ENCODE assay signal across 13 cellular contexts in genomic region chrX:72201836-72202536, GRCh38. TPM values are rescaled to one million over a fixed set of nuclear protein-coding genes. Genes with fewer than 3 reads are reported as not detected.
A peak's percentile ranks its signal among the peaks of the same experiment; 100 is the strongest.
DNase-seq lines count a peak whose midpoint lies in the region; ATAC-seq and TF ChIP-seq lines count a peak whose summit lies in the region.
"Had no signal": no experiment of that assay in that cellular context is flagged by ENCODE, and none has a peak within 500 bp of the region (broad histone marks: within the 10 kb centered on the region; RNA-seq: fewer than 3 reads in every experiment).

No MANE protein-coding gene starts in this region.

- H3K27me3 ChIP-seq in CD4-positive, alpha-beta T cell (ENCODE audit: control insufficient read depth, insufficient read depth, low read length), result no peaks in the 10 kb centered on the region

- DNase-seq in GM04503 (ENCODE audit: low read depth) (peak; percentile 39), RWPE1 (ENCODE audit: low spot score) (peak; percentile 21), epithelial cell of esophagus (ENCODE audit: low read depth) (peak; percentile 65), osteocyte (ENCODE audit: extremely low spot score, unreplicated experiment) (no peak), GM19240 (ENCODE audit: insufficient read length, low spot score) (no peak)
- DNase-seq in CD4-positive, alpha-beta T cell, result no peak
- DNase-seq: activated CD8-positive, alpha-beta memory T cell treated with anti-CD3 and anti-CD28 coated beads, Interleukin-2, amount 50 U/mL, for 4 hours; glutamatergic neuron had no signal

- H3K9me3 Mint-ChIP-seq in osteocyte (ENCODE audit: unreplicated experiment), result no peaks in the 10 kb centered on the region
- H3K9me3 Mint-ChIP-seq in CD4-positive, alpha-beta T cell, result no peaks in the 10 kb centered on the region

- H3K4me3 ChIP-seq in epithelial cell of esophagus (ENCODE audit: low read length), result no peak overlapping the region
- H3K4me3 ChIP-seq: skin epidermis had no signal

- POLR2A ChIA-PET in RWPE1 (lab: Yijun Ruan, JAX; ENCODE audit: low non-redundant PET), result no interaction called here
- POLR2A ChIA-PET in CD4-positive, alpha-beta T cell (lab: Charles Lee), result no interaction called here

- H3K27me3 Mint-ChIP-seq in osteocyte (ENCODE audit: unreplicated experiment), result no peaks in the 10 kb centered on the region
- H3K27me3 Mint-ChIP-seq in CD4-positive, alpha-beta T cell, result no peaks in the 10 kb centered on the region
- H3K27me3 Mint-ChIP-seq: brain had no signal

- peaks cover 18% of the 10 kb centered on the region for H3K4me1 Mint-ChIP-seq in osteocyte (ENCODE audit: unreplicated experiment)
- no peaks in the 10 kb centered on the region for H3K4me1 Mint-ChIP-seq in CD4-positive, alpha-beta T cell (ENCODE audit: low read depth)
- H3K4me1 Mint-ChIP-seq: brain had no signal

- ATAC-seq in GM19463 (IDR thresholded peaks at IDR 0.05; ENCODE audit: unreplicated experiment) (no peak), HG02623 (IDR thresholded peaks at IDR 0.05; ENCODE audit: unreplicated experiment) (no peak)
- no peak for ATAC-seq in CD4-positive, alpha-beta T cell (ENCODE audit: poor library complexity)

- CTCF ChIA-PET in RWPE1 (lab: Yijun Ruan, JAX), result interaction anchor here (0.6 kb wide), 1 partner anchor 263 kb away, joined by 5 read pairs; no protein-coding TSS in a partner anchor
- CTCF ChIA-PET in CD4-positive, alpha-beta T cell (lab: Charles Lee), result no interaction called here

- intact Hi-C loops in CD4-positive, alpha-beta T cell (cut with DNase I, micrococcal nuclease), result no loop called here

- no peak overlapping the region for H3K27ac ChIP-seq in RWPE1
- no peak overlapping the region for H3K27ac ChIP-seq in CD4-positive, alpha-beta T cell (ENCODE audit: low read depth, low read length)
- H3K27ac ChIP-seq: skin epidermis had no signal

- H3K4me3 Mint-ChIP-seq in osteocyte (ENCODE audit: unreplicated experiment), result peak overlapping the region; percentile 49
- H3K4me3 Mint-ChIP-seq in CD4-positive, alpha-beta T cell, result no peak overlapping the region
- H3K4me3 Mint-ChIP-seq: brain had no signal

- H3K9me3 ChIP-seq in CD4-positive, alpha-beta T cell (ENCODE audit: control insufficient read depth, low read length), result no peaks in the 10 kb centered on the region

- TF ChIP-seq CTCF in RWPE1 (conservative IDR thresholded peaks at IDR 0.05; ENCODE audit: low read depth) (no peak), epithelial cell of esophagus (IDR thresholded peaks at IDR 0.05; ENCODE audit: insufficient read depth, low read depth, low read length, missing control alignments) (no peak), osteocyte (IDR thresholded peaks at IDR 0.05) (no peak)
- no peak for TF ChIP-seq CTCF in CD4-positive, alpha-beta T cell (IDR thresholded peaks at IDR 0.05)

- H3K27ac Mint-ChIP-seq in osteocyte (ENCODE audit: unreplicated experiment), result peak overlapping the region; percentile 98
- H3K27ac Mint-ChIP-seq in CD4-positive, alpha-beta T cell, result no peak overlapping the region
- H3K27ac Mint-ChIP-seq: brain had no signal

- H3K36me3 Mint-ChIP-seq in osteocyte (ENCODE audit: unreplicated experiment), result peaks cover 14% of the 10 kb centered on the region
- peaks cover 53% of the 10 kb centered on the region for H3K36me3 Mint-ChIP-seq in CD4-positive, alpha-beta T cell (ENCODE audit: low read depth)

RNA-seq across cellular contexts. Expression of gene PIN4, which starts 20.4 kb away (rescaled TPM):
- 10.9 and 12.1 TPM in 2 replicates for total RNA-seq in osteocyte
- total RNA-seq in CD4-positive, alpha-beta T cell, result 1 to 10 TPM in 1 of 2 experiments, under 1 TPM in 1; 0.92 to 1.2 TPM

RNA-seq across cellular contexts. Expression of gene ERCC6L, which starts 36.8 kb away (rescaled TPM):
- 1.1 and 1.3 TPM in 2 replicates for total RNA-seq in osteocyte
- under 1 TPM in 1 of 2 experiments, not detected in 1; 0.08 TPM for total RNA-seq in CD4-positive, alpha-beta T cell
- total RNA-seq: mesenteric fat pad had no signal

Comparison
In these comparisons a context has a peak if more than half of its experiments do, and no peak if none do; other contexts are left out.
1. DNase-seq: peak in GM04503 (single experiment), RWPE1 (single experiment) and epithelial cell of esophagus (single experiment); none in osteocyte (single experiment), CD4-positive, alpha-beta T cell (0 of 10) and GM19240 (single experiment).